Comparison of ENCODE assay signal across 1 cellular context in genomic region chr3:129316121-129317013, GRCh38.
TF ChIP-seq lines count a peak whose summit lies in the region.

No MANE protein-coding gene starts in this region.

TF ChIP-seq in HepG2, 621 proteins besides CTCF, POLR2A, EP300 and RAD21 (continued from another document and continues in another):
- TF ChIP-seq IKZF4 (CRISPR knock-in tag; IDR thresholded peaks at IDR 0.05; ENCODE audit: borderline replicate concordance, low read depth, not compliant biosample characterization) (peak; percentile 71), ZNF335 (CRISPR knock-in tag; IDR thresholded peaks at IDR 0.05) (0 out of 2 replicates have a peak, but pooled peaks have one; percentile 40), MYPOP (CRISPR knock-in tag; IDR thresholded peaks at IDR 0.05) (peak; percentile 93), BHLHE40 (IDR thresholded peaks at IDR 0.05; ENCODE audit: low read length) (peak; percentile 49), ATF3 (CRISPR knock-in tag; IDR thresholded peaks at IDR 0.05) (0 out of 2 replicates have a peak, but pooled peaks have one; percentile 21), HMGA1 (CRISPR knock-in tag; conservative IDR thresholded peaks at IDR 0.05) (no peak), CHD4 (IDR thresholded peaks at IDR 0.05; ENCODE audit: borderline replicate concordance, low read length) (no peak), REPIN1 (CRISPR knock-in tag; IDR thresholded peaks at IDR 0.05; ENCODE audit: borderline replicate concordance, low read depth) (0 out of 2 replicates have a peak, but pooled peaks have one; percentile 5), ZNF766 (CRISPR knock-in tag; IDR thresholded peaks at IDR 0.05; ENCODE audit: borderline replicate concordance) (0 out of 2 replicates have a peak, but pooled peaks have one; percentile 23), ZNF746 (CRISPR knock-in tag; IDR thresholded peaks at IDR 0.05) (no peak; the same call in 1 of the 2 replicates), ZBTB34 (CRISPR knock-in tag; IDR thresholded peaks at IDR 0.05) (no peak), PBX3 (CRISPR knock-in tag; IDR thresholded peaks at IDR 0.05; ENCODE audit: borderline replicate concordance) (no peak), RXRB (CRISPR knock-in tag; IDR thresholded peaks at IDR 0.05; ENCODE audit: borderline replicate concordance) (peak; percentile 63), ZFP1 (CRISPR knock-in tag; IDR thresholded peaks at IDR 0.05) (no peak), GMEB2 (CRISPR knock-in tag; IDR thresholded peaks at IDR 0.05; ENCODE audit: low read depth) (no peak), TBL1XR1 (IDR thresholded peaks at IDR 0.05; ENCODE audit: borderline replicate concordance, low read length, partially characterized antibody) (peak; percentile 48), PHF8 (CRISPR knock-in tag; IDR thresholded peaks at IDR 0.05) (peak; percentile 75), ZNF609 (CRISPR knock-in tag; IDR thresholded peaks at IDR 0.05; ENCODE audit: borderline replicate concordance) (no peak), ZNF142 (CRISPR knock-in tag; IDR thresholded peaks at IDR 0.05) (peak; percentile 65; the same call in 1 of the 2 replicates), CC2D1A (CRISPR knock-in tag; IDR thresholded peaks at IDR 0.05) (0 out of 2 replicates have a peak, but pooled peaks have one; percentile 38), MATR3 (CRISPR knock-in tag; IDR thresholded peaks at IDR 0.05) (no peak), FOXC1 (CRISPR knock-in tag; IDR thresholded peaks at IDR 0.05; ENCODE audit: borderline replicate concordance) (peak; percentile 55; the same call in 1 of the 2 replicates), NCOR1 (IDR thresholded peaks at IDR 0.05; ENCODE audit: borderline replicate concordance, low read length) (no peak; the same call in 1 of the 2 replicates), THYN1 (CRISPR knock-in tag; IDR thresholded peaks at IDR 0.05; ENCODE audit: borderline replicate concordance, low read depth) (no peak), JUNB (CRISPR knock-in tag; IDR thresholded peaks at IDR 0.05; ENCODE audit: borderline replicate concordance) (no peak), NFATC3 (CRISPR knock-in tag; IDR thresholded peaks at IDR 0.05) (no peak), SOX6 (IDR thresholded peaks at IDR 0.05) (no peak), SOX6 (CRISPR knock-in tag; IDR thresholded peaks at IDR 0.05) (peak; percentile 65), SNRNP70 (IDR thresholded peaks at IDR 0.05; ENCODE audit: low read depth, low read length) (no peak), ELF1 (CRISPR knock-in tag; IDR thresholded peaks at IDR 0.05) (0 out of 2 replicates have a peak, but pooled peaks have one; percentile 29), RARA (CRISPR knock-in tag; IDR thresholded peaks at IDR 0.05) (peak; percentile 52; the same call in 1 of the 2 replicates), ZNF691 (CRISPR knock-in tag; IDR thresholded peaks at IDR 0.05; ENCODE audit: borderline replicate concordance, low read depth) (peak; percentile 62; the same call in 1 of the 2 replicates), GLI4 (CRISPR knock-in tag; IDR thresholded peaks at IDR 0.05; ENCODE audit: borderline replicate concordance) (peak; percentile 15; the same call in 1 of the 2 replicates), RFXANK (CRISPR knock-in tag; IDR thresholded peaks at IDR 0.05) (no peak), ZNF773 (CRISPR knock-in tag; IDR thresholded peaks at IDR 0.05; ENCODE audit: borderline replicate concordance) (no peak; the same call in 1 of the 2 replicates), ZNF749 (CRISPR knock-in tag; IDR thresholded peaks at IDR 0.05; ENCODE audit: borderline replicate concordance) (no peak), SOX13 (IDR thresholded peaks at IDR 0.05) (no peak; the same call in 1 of the 2 replicates), SOX13 (CRISPR knock-in tag; conservative IDR thresholded peaks at IDR 0.05 in 1 of 2, IDR thresholded peaks at IDR 0.05 in 1 of 2) (peak in 1 of 2 experiments; percentile 30; a peak in 1 of 4 replicates), ZNF343 (CRISPR knock-in tag; IDR thresholded peaks at IDR 0.05) (no peak)
